Comparison of ENCODE assay signal across 1 cellular context in the genomic region with DNA sequence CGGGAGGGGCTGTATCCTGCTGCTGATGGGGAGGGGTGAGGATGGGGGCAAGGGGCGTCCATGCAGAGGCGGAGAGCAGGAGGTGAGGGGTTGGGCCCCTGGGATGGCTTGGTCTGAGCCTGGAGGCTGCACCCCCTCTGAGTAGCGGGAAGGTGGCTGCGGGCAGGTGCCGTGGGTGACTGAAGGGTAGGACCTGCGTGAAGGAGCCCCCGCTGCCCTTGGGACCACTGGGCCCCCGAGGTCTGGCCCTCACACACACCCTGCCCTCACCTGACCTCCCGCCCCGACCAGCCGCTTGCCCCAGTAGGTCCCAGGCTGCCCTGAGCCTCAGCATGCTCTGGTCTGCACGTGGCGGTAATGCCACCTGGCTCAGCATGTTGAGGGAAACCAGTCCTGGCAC.
A peak's percentile ranks its signal among the peaks of the same experiment; 100 is the strongest.
TF ChIP-seq lines count a peak whose summit lies in the region.

No MANE protein-coding gene starts in this region.

TF ChIP-seq in HepG2, 621 proteins besides CTCF, POLR2A, EP300 and RAD21:
- TF ChIP-seq, protein P1, sequence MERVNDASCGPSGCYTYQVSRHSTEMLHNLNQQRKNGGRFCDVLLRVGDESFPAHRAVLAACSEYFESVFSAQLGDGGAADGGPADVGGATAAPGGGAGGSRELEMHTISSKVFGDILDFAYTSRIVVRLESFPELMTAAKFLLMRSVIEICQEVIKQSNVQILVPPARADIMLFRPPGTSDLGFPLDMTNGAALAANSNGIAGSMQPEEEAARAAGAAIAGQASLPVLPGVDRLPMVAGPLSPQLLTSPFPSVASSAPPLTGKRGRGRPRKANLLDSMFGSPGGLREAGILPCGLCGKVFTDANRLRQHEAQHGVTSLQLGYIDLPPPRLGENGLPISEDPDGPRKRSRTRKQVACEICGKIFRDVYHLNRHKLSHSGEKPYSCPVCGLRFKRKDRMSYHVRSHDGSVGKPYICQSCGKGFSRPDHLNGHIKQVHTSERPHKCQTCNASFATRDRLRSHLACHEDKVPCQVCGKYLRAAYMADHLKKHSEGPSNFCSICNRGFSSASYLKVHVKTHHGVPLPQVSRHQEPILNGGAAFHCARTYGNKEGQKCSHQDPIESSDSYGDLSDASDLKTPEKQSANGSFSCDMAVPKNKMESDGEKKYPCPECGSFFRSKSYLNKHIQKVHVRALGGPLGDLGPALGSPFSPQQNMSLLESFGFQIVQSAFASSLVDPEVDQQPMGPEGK (CRISPR knock-in tag; IDR thresholded peaks at IDR 0.05) = peak; percentile 6; the same call in 1 of the 2 replicates
- TF ChIP-seq ZBTB7A (CRISPR knock-in tag; IDR thresholded peaks at IDR 0.05) (peak; percentile 46; the same call in 1 of the 2 replicates), ZNF367 (CRISPR knock-in tag; IDR thresholded peaks at IDR 0.05; ENCODE audit: borderline replicate concordance) (no peak), MYC (CRISPR knock-in tag; IDR thresholded peaks at IDR 0.05; ENCODE audit: borderline replicate concordance) (peak; percentile 45; the same call in 1 of the 2 replicates), EZH2 (conservative IDR thresholded peaks at IDR 0.05; ENCODE audit: low read depth, low read length) (no peak), TAF15 (IDR thresholded peaks at IDR 0.05; ENCODE audit: low read depth, low read length, poor library complexity, severe bottlenecking) (no peak), ZFP90 (CRISPR knock-in tag; IDR thresholded peaks at IDR 0.05; ENCODE audit: borderline replicate concordance) (0 out of 2 replicates have a peak, but pooled peaks have one; percentile 23), ZBTB20 (CRISPR knock-in tag; IDR thresholded peaks at IDR 0.05; ENCODE audit: borderline replicate concordance, low read depth) (no peak), CENPT (CRISPR knock-in tag; IDR thresholded peaks at IDR 0.05; ENCODE audit: low read depth) (peak; percentile 72; the same call in 1 of the 2 replicates), ZNF780A (CRISPR knock-in tag; IDR thresholded peaks at IDR 0.05) (no peak), RBAK (CRISPR knock-in tag; IDR thresholded peaks at IDR 0.05) (no peak), MBD4 (IDR thresholded peaks at IDR 0.05; ENCODE audit: borderline replicate concordance, low read length) (no peak), ZSCAN21 (CRISPR knock-in tag; IDR thresholded peaks at IDR 0.05; ENCODE audit: borderline replicate concordance) (no peak), ZNF326 (CRISPR knock-in tag; IDR thresholded peaks at IDR 0.05; ENCODE audit: borderline replicate concordance) (0 out of 2 replicates have a peak, but pooled peaks have one; percentile 48), ZEB1 (IDR thresholded peaks at IDR 0.05; ENCODE audit: insufficient replicate concordance, low read depth) (no peak), RFXAP (CRISPR knock-in tag; IDR thresholded peaks at IDR 0.05; ENCODE audit: borderline replicate concordance) (no peak), MEIS1 (CRISPR knock-in tag; IDR thresholded peaks at IDR 0.05; ENCODE audit: borderline replicate concordance) (no peak), TEAD3 (CRISPR knock-in tag; optimal IDR thresholded peaks at IDR 0.05; ENCODE audit: borderline replicate concordance) (no peak), KDM2A (CRISPR knock-in tag; IDR thresholded peaks at IDR 0.05; ENCODE audit: borderline replicate concordance, low read depth) (peak; percentile 11; the same call in 1 of the 2 replicates), RXRA (CRISPR knock-in tag; IDR thresholded peaks at IDR 0.05) (0 out of 2 replicates have a peak, but pooled peaks have one; percentile 42), ZNF547 (CRISPR knock-in tag; IDR thresholded peaks at IDR 0.05) (0 out of 2 replicates have a peak, but pooled peaks have one; percentile 42), ZNF652 (CRISPR knock-in tag; IDR thresholded peaks at IDR 0.05; ENCODE audit: borderline replicate concordance, low read depth) (no peak)
- TF ChIP-seq, protein P2, sequence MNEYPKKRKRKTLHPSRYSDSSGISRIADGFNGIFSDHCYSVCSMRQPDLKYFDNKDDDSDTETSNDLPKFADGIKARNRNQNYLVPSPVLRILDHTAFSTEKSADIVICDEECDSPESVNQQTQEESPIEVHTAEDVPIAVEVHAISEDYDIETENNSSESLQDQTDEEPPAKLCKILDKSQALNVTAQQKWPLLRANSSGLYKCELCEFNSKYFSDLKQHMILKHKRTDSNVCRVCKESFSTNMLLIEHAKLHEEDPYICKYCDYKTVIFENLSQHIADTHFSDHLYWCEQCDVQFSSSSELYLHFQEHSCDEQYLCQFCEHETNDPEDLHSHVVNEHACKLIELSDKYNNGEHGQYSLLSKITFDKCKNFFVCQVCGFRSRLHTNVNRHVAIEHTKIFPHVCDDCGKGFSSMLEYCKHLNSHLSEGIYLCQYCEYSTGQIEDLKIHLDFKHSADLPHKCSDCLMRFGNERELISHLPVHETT (CRISPR knock-in tag; conservative IDR thresholded peaks at IDR 0.05) = no peak
- TF ChIP-seq, protein P3, sequence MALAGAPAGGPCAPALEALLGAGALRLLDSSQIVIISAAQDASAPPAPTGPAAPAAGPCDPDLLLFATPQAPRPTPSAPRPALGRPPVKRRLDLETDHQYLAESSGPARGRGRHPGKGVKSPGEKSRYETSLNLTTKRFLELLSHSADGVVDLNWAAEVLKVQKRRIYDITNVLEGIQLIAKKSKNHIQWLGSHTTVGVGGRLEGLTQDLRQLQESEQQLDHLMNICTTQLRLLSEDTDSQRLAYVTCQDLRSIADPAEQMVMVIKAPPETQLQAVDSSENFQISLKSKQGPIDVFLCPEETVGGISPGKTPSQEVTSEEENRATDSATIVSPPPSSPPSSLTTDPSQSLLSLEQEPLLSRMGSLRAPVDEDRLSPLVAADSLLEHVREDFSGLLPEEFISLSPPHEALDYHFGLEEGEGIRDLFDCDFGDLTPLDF (CRISPR knock-in tag; IDR thresholded peaks at IDR 0.05) = no peak
- TF ChIP-seq, protein P4, sequence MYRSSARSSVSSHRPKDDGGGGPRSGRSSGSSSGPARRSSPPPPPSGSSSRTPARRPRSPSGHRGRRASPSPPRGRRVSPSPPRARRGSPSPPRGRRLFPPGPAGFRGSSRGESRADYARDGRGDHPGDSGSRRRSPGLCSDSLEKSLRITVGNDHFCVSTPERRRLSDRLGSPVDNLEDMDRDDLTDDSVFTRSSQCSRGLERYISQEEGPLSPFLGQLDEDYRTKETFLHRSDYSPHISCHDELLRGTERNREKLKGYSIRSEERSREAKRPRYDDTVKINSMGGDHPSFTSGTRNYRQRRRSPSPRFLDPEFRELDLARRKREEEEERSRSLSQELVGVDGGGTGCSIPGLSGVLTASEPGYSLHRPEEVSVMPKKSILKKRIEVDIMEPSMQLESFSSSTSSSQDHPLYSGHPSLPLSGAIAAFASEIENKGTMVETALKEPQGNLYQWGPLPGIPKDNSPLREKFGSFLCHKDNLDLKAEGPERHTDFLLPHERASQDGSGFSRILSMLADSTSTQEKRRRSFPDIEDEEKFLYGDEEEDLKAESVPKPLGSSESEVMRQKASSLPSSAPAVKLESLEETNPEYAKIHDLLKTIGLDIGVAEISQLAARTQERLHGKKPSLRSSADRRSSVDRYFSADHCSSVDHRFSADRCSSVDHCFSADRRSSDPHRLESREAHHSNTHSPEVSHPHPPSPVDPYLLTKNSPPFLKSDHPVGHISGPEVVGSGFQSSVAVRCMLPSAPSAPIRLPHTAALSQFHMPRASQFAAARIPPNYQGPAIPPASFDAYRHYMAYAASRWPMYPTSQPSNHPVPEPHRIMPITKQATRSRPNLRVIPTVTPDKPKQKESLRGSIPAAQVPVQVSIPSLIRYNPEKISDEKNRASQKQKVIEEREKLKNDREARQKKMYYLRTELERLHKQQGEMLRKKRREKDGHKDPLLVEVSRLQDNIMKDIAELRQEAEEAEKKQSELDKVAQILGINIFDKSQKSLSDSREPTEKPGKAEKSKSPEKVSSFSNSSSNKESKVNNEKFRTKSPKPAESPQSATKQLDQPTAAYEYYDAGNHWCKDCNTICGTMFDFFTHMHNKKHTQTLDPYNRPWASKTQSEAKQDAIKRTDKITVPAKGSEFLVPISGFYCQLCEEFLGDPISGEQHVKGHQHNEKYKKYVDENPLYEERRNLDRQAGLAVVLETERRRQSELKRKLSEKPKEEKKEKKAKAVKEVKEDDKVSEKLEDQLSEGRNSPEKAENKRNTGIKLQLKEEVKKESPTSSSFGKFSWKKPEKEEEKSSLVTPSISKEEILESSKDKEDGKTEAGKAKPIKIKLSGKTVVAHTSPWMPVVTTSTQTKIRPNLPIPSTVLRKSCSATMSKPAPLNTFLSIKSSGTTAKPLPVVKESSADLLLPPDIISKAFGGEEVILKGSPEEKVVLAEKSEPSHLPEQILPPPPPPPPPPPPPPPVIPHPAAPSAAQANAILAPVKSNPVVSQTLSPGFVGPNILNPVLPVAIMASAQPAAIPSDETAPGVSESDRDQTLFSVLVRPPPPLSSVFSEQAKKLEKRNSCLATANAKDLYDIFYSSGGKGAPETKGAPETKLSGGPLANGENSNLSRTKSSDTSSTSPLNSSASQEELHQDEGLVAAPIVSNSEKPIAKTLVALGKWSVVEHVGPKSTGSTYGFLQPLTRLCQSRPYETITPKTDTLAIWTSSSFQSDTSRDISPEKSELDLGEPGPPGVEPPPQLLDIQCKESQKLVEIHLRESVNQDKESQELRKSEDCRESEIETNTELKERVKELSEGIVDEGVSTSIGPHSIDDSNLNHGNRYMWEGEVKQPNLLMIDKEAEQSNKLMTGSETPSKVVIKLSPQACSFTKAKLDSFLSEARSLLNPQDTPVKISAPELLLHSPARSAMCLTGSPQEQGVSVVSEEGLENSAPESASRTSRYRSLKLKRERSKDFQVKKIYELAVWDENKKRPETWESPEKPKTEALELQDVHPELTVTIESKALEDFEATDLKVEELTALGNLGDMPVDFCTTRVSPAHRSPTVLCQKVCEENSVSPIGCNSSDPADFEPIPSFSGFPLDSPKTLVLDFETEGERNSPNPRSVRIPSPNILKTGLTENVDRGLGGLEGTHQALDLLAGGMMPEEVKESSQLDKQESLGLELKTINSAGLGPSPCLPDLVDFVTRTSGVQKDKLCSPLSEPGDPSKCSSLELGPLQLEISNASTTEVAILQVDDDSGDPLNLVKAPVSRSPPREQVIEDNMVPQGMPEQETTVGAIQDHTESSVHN (CRISPR knock-in tag; IDR thresholded peaks at IDR 0.05) = no peak
- TF ChIP-seq, protein P5, sequence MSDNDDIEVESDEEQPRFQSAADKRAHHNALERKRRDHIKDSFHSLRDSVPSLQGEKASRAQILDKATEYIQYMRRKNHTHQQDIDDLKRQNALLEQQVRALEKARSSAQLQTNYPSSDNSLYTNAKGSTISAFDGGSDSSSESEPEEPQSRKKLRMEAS (IDR thresholded peaks at IDR 0.05) = peak; percentile 44; the same call in 1 of the 2 replicates
- TF ChIP-seq, protein P6, sequence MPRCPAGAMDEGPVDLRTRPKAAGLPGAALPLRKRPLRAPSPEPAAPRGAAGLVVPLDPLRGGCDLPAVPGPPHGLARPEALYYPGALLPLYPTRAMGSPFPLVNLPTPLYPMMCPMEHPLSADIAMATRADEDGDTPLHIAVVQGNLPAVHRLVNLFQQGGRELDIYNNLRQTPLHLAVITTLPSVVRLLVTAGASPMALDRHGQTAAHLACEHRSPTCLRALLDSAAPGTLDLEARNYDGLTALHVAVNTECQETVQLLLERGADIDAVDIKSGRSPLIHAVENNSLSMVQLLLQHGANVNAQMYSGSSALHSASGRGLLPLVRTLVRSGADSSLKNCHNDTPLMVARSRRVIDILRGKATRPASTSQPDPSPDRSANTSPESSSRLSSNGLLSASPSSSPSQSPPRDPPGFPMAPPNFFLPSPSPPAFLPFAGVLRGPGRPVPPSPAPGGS (CRISPR knock-in tag; IDR thresholded peaks at IDR 0.05) = no peak
